ENCODE assay signal across 15 cellular contexts in genomic region chr6:157225575-157225995, GRCh38.
DNase-seq lines count a peak whose midpoint lies in the region; ATAC-seq and TF ChIP-seq lines count a peak whose summit lies in the region.
"Had no signal": no experiment of that assay in that cellular context is flagged by ENCODE, and none has a peak within 500 bp of the region (broad histone marks: within the 10 kb centered on the region; RNA-seq: fewer than 3 reads in every experiment).

No MANE protein-coding gene starts in this region.

- H3K36me3 ChIP-seq in hepatocyte (replicated peaks; ENCODE audit: insufficient read depth, low read depth) (no peaks in the 10 kb centered on the region), aorta (ENCODE audit: control insufficient read depth in 1 of 2, insufficient read depth in 2 of 2, low read length in 1 of 2) (no peaks in the 10 kb centered on the region)

- H3K27ac ChIP-seq in hepatocyte, result peak overlapping the region; percentile 65
- H3K27ac ChIP-seq in aorta (ENCODE audit: low read depth in 1 of 2, low read length in 2 of 2), result peak overlapping the region; percentile 91 to 96
- H3K27ac ChIP-seq: SK-N-MC had no signal

- intact Hi-C loops in sciatic nerve (cut with DNase I), result no loop called here
- intact Hi-C loops in aorta (cut with DNase I), result no loop called here

- TF ChIP-seq CTCF in hepatocyte (IDR thresholded peaks at IDR 0.05; ENCODE audit: poor library complexity), result no peak

- no peaks in the 10 kb centered on the region for H3K9me2 ChIP-seq in hepatocyte (replicated peaks; ENCODE audit: insufficient read depth)

- ATAC-seq in sciatic nerve (peak; percentile 9), aorta (ENCODE audit: low FRiP score) (peak; percentile 69), HG03432 (IDR thresholded peaks at IDR 0.05; ENCODE audit: unreplicated experiment) (no peak)
- ATAC-seq in activated naive CD4-positive, alpha-beta T cell treated with anti-CD3 and anti-CD28 coated beads, Interleukin-2, amount 50 U/mL, for 72 hours, result no peak
- ATAC-seq: GM12878; stimulated activated naive CD8-positive, alpha-beta T cell treated with anti-CD3 and anti-CD28 coated beads, Interleukin-15, Interleukin-2, amounts not matched to agents 100 U/mL and 50 U/mL, for 24 hours had no signal

- no peak overlapping the region for H2AFZ ChIP-seq in hepatocyte

- no peaks in the 10 kb centered on the region for H3K9me3 Mint-ChIP-seq in activated naive CD4-positive, alpha-beta T cell treated with anti-CD3 and anti-CD28 coated beads, Interleukin-2, amount 50 U/mL, for 72 hours
- H3K9me3 Mint-ChIP-seq: activated T-helper 2 cell treated with anti-CD3 and anti-CD28 coated beads, Interferon-gamma antibody, Interleukin-2, Interleukin-4, amounts not matched to agents 10 μg/mL and 5 μg/mL and 100 μg/mL, durations not matched to agents 14 hours and 24 hours and 36 hours had no signal

- H3K4me2 ChIP-seq in hepatocyte, result no peak overlapping the region

- H3K4me1 ChIP-seq in hepatocyte (ENCODE audit: insufficient read depth), result no peaks in the 10 kb centered on the region
- H3K4me1 ChIP-seq in aorta (ENCODE audit: control insufficient read depth in 1 of 2, insufficient read depth in 2 of 2, low read length in 2 of 2), result peaks cover 0 to 2% of the 10 kb centered on the region in 2 donors

- no peaks in the 10 kb centered on the region for H3K9me3 ChIP-seq in hepatocyte (ENCODE audit: low read depth)
- H3K9me3 ChIP-seq in aorta (ENCODE audit: control insufficient read depth, low read length), result no peaks in the 10 kb centered on the region

- no peaks in the 10 kb centered on the region for H3K27me3 ChIP-seq in hepatocyte
- H3K27me3 ChIP-seq in aorta (ENCODE audit: control insufficient read depth in 1 of 2, insufficient read depth in 2 of 2, low read length in 1 of 2), result no peaks in the 10 kb centered on the region

- H3K27ac Mint-ChIP-seq in activated naive CD4-positive, alpha-beta T cell treated with anti-CD3 and anti-CD28 coated beads, Interleukin-2, amount 50 U/mL, for 72 hours, result no peak overlapping the region
- H3K27ac Mint-ChIP-seq: activated T-helper 2 cell treated with anti-CD3 and anti-CD28 coated beads, Interferon-gamma antibody, Interleukin-2, Interleukin-4, amounts not matched to agents 10 μg/mL and 5 μg/mL and 100 μg/mL, durations not matched to agents 14 hours and 24 hours and 36 hours; CD4-positive, alpha-beta memory T cell had no signal

- 98% methylated on average over 12 of the region's 12 CpGs for WGBS in hepatocyte (ENCODE audit: low lambda C conversion rate, missing lambda C conversion rate)
- 47 to 48% methylated on average over 12 of the region's 12 CpGs for WGBS in aorta, 2 donors

- no peaks in the 10 kb centered on the region for H3K79me2 ChIP-seq in hepatocyte

- peaks cover 0 to 6% of the 10 kb centered on the region in 2 donors for H3K36me3 Mint-ChIP-seq in activated naive CD4-positive, alpha-beta T cell treated with anti-CD3 and anti-CD28 coated beads, Interleukin-2, amount 50 U/mL, for 72 hours
- H3K36me3 Mint-ChIP-seq: CD4-positive, alpha-beta memory T cell had no signal

- H4K20me1 ChIP-seq in hepatocyte (ENCODE audit: insufficient read depth, poor library complexity, severe bottlenecking), result no peaks in the 10 kb centered on the region

- H3K4me3 ChIP-seq in hepatocyte (no peak overlapping the region), aorta (ENCODE audit: low read length in 2 of 2) (no peak overlapping the region)
- H3K4me3 ChIP-seq: GM12878, lung, SK-N-MC had no signal

- peak; percentile 7 to 16 for DNase-seq in activated T-cell treated with anti-CD3 and anti-CD28 coated beads, Interleukin-2, amount 50 U/mL, for 48 hours
- DNase-seq in activated T-cell treated with anti-CD3 and anti-CD28 coated beads, Interleukin-2, amount 50 U/mL, for 1 hour, result no peak
- no peak for DNase-seq in hepatocyte (ENCODE audit: low spot score)
- DNase-seq in sciatic nerve (ENCODE audit: low spot score), result no peak
- peak in 1 of 2 donors; percentile 73 for DNase-seq in aorta
- DNase-seq in HUDEP-2 (lab: John Stamatoyannopoulos, UW; ENCODE audit: unreplicated experiment in 76 of 76), result no peak
- no peak for DNase-seq in activated naive CD4-positive, alpha-beta T cell treated with anti-CD3 and anti-CD28 coated beads, Interleukin-2, amount 50 U/mL, for 72 hours (ENCODE audit: low spot score in 2 of 2)
- DNase-seq: amygdala; CD4-positive, alpha-beta memory T cell; stimulated activated naive CD8-positive, alpha-beta T cell treated with anti-CD3 and anti-CD28 coated beads, Interleukin-15, Interleukin-2, amounts not matched to agents 100 U/mL and 50 U/mL, for 24 hours had no signal

Comparison
In these comparisons a context has a peak if more than half of its experiments do, and no peak if none do; other contexts are left out.
1. DNase-seq: peak in activated T-cell treated with anti-CD3 and anti-CD28 coated beads, Interleukin-2, amount 50 U/mL, for 48 hours (2 of 2); none in activated T-cell treated with anti-CD3 and anti-CD28 coated beads, Interleukin-2, amount 50 U/mL, for 1 hour (single experiment), hepatocyte (single experiment), sciatic nerve (single experiment), HUDEP-2 (0 of 76) and activated naive CD4-positive, alpha-beta T cell treated with anti-CD3 and anti-CD28 coated beads, Interleukin-2, amount 50 U/mL, for 72 hours (0 of 2).
2. ATAC-seq: peak in sciatic nerve (single experiment) and aorta (single experiment); none in HG03432 (single experiment) and activated naive CD4-positive, alpha-beta T cell treated with anti-CD3 and anti-CD28 coated beads, Interleukin-2, amount 50 U/mL, for 72 hours (0 of 2).